ENCODE assay signal across 17 cellular contexts in genomic region chr4:135277980-135278315, GRCh38.
"Had no signal": no experiment of that assay in that cellular context is flagged by ENCODE, and none has a peak within 500 bp of the region (broad histone marks: within the 10 kb centered on the region; RNA-seq: fewer than 3 reads in every experiment).

No MANE protein-coding gene starts in this region.

- H3K4me1 ChIP-seq: body of pancreas, lower lobe of right lung had no signal

- H3K27ac Mint-ChIP-seq: activated CD4-positive, alpha-beta T cell treated with anti-CD3 and anti-CD28 coated beads, Interleukin-2, amount 10 ng/mL, durations not matched to agents 7 days and 5 days; activated naive CD4-positive, alpha-beta T cell treated with anti-CD3 and anti-CD28 coated beads, Interleukin-2, amount 10 ng/mL, durations not matched to agents 7 days and 5 days; activated T-helper 17 cell treated with anti-CD3 and anti-CD28 coated beads, Interleukin-2, amount 50 U/mL, for 72 hours; effector memory CD8-positive, alpha-beta T cell; immature natural killer cell; naive thymus-derived CD8-positive, alpha-beta T cell had no signal

- H3K27ac ChIP-seq: body of pancreas, lower lobe of right lung had no signal

- H3K4me3 Mint-ChIP-seq: activated CD4-positive, alpha-beta T cell treated with anti-CD3 and anti-CD28 coated beads, Interleukin-2, amount 10 ng/mL, durations not matched to agents 7 days and 5 days; activated naive CD4-positive, alpha-beta T cell treated with anti-CD3 and anti-CD28 coated beads, Interleukin-2, amount 10 ng/mL, durations not matched to agents 7 days and 5 days; activated T-helper 17 cell treated with anti-CD3 and anti-CD28 coated beads, Interleukin-2, amount 50 U/mL, for 72 hours; central memory CD8-positive, alpha-beta T cell; effector memory CD8-positive, alpha-beta T cell; immature natural killer cell; naive thymus-derived CD8-positive, alpha-beta T cell had no signal

- DNase-seq: activated CD4-positive, alpha-beta T cell treated with anti-CD3 and anti-CD28 coated beads, Interleukin-2, amount 10 ng/mL, durations not matched to agents 7 days and 5 days; activated CD4-positive, CD25-positive, alpha-beta regulatory T cell; activated CD8-positive, alpha-beta memory T cell treated with anti-CD3 and anti-CD28 coated beads for 24 hours; activated naive CD4-positive, alpha-beta T cell treated with anti-CD3 and anti-CD28 coated beads, Interleukin-2, amount 10 ng/mL, durations not matched to agents 7 days and 5 days; activated T-cell treated with anti-CD3 and anti-CD28 coated beads for 4 hours; body of pancreas; effector memory CD8-positive, alpha-beta T cell; immature natural killer cell; left cardiac atrium; lower lobe of right lung; naive thymus-derived CD8-positive, alpha-beta T cell; nucleus accumbens; stimulated activated CD4-positive, alpha-beta T cell treated with anti-CD3 and anti-CD28 coated beads, Interleukin-4, amount 100 ng/mL, for 1 hour; stimulated activated CD8-positive, alpha-beta memory T cell treated with anti-CD3 and anti-CD28 coated beads, Interleukin-4, amount 100 ng/mL, for 48 hours; stimulated activated naive CD8-positive, alpha-beta T cell treated with anti-CD3 and anti-CD28 coated beads, Interleukin-15, Interleukin-2, amounts not matched to agents 100 U/mL and 50 U/mL, for 24 hours had no signal

- H3K9me3 ChIP-seq: body of pancreas, lower lobe of right lung had no signal

- H3K4me3 ChIP-seq: body of pancreas, lower lobe of right lung had no signal

- H3K9me3 Mint-ChIP-seq: activated CD4-positive, alpha-beta T cell treated with anti-CD3 and anti-CD28 coated beads, Interleukin-2, amount 10 ng/mL, durations not matched to agents 7 days and 5 days had no signal

- H3K4me1 Mint-ChIP-seq: activated CD4-positive, alpha-beta T cell treated with anti-CD3 and anti-CD28 coated beads, Interleukin-2, amount 10 ng/mL, durations not matched to agents 7 days and 5 days; activated naive CD4-positive, alpha-beta T cell treated with anti-CD3 and anti-CD28 coated beads, Interleukin-2, amount 10 ng/mL, durations not matched to agents 7 days and 5 days; activated T-helper 17 cell treated with anti-CD3 and anti-CD28 coated beads, Interleukin-2, amount 50 U/mL, for 72 hours; central memory CD8-positive, alpha-beta T cell; immature natural killer cell; naive thymus-derived CD8-positive, alpha-beta T cell had no signal

- H3K36me3 ChIP-seq: lower lobe of right lung had no signal

- H3K27me3 Mint-ChIP-seq: activated CD4-positive, alpha-beta T cell treated with anti-CD3 and anti-CD28 coated beads, Interleukin-2, amount 10 ng/mL, durations not matched to agents 7 days and 5 days; activated naive CD4-positive, alpha-beta T cell treated with anti-CD3 and anti-CD28 coated beads, Interleukin-2, amount 10 ng/mL, durations not matched to agents 7 days and 5 days; activated T-helper 17 cell treated with anti-CD3 and anti-CD28 coated beads, Interleukin-2, amount 50 U/mL, for 72 hours; central memory CD8-positive, alpha-beta T cell; effector memory CD8-positive, alpha-beta T cell; naive thymus-derived CD8-positive, alpha-beta T cell had no signal

- ATAC-seq: activated T-helper 17 cell treated with anti-CD3 and anti-CD28 coated beads, Interleukin-2, amount 50 U/mL, for 72 hours; body of pancreas; effector memory CD8-positive, alpha-beta T cell; left cardiac atrium; lower lobe of right lung; naive thymus-derived CD8-positive, alpha-beta T cell; stimulated activated naive CD8-positive, alpha-beta T cell treated with anti-CD3 and anti-CD28 coated beads, Interleukin-15, Interleukin-2, amounts not matched to agents 100 U/mL and 50 U/mL, for 24 hours had no signal

- H3K36me3 Mint-ChIP-seq: activated naive CD4-positive, alpha-beta T cell treated with anti-CD3 and anti-CD28 coated beads, Interleukin-2, amount 10 ng/mL, durations not matched to agents 7 days and 5 days; immature natural killer cell; naive thymus-derived CD8-positive, alpha-beta T cell had no signal

- H3K27me3 ChIP-seq: body of pancreas had no signal
